Comparison of ENCODE assay signal across 22 cellular contexts in genomic region chr4:107828315-107828714, GRCh38. TPM values are rescaled to one million over a fixed set of nuclear protein-coding genes. Genes with fewer than 3 reads are reported as not detected.
DNase-seq lines count a peak whose midpoint lies in the region; ATAC-seq and TF ChIP-seq lines count a peak whose summit lies in the region.
"Had no signal": no experiment of that assay in that cellular context is flagged by ENCODE, and none has a peak within 500 bp of the region (broad histone marks: within the 10 kb centered on the region; RNA-seq: fewer than 3 reads in every experiment).

No MANE protein-coding gene starts in this region.

- H3K4me3 Mint-ChIP-seq in Calu3 (ENCODE audit: low read depth, unreplicated experiment): peak overlapping the region; percentile 63
- no peak overlapping the region for H3K4me3 Mint-ChIP-seq in activated T-cell treated with anti-CD3 and anti-CD28 coated beads, Interleukin-2, amount 50 U/mL, for 4 hours
- H3K4me3 Mint-ChIP-seq: CD4-positive, CD25-positive, alpha-beta regulatory T cell had no signal

- H3K4me1 Mint-ChIP-seq in Calu3 (ENCODE audit: low read depth, unreplicated experiment): peaks cover 27% of the 10 kb centered on the region
- H3K4me1 Mint-ChIP-seq in activated T-cell treated with anti-CD3 and anti-CD28 coated beads, Interleukin-2, amount 50 U/mL, for 4 hours (ENCODE audit: low read depth): peaks cover 10% of the 10 kb centered on the region

- peak overlapping the region; percentile 96 to 99 (median 96) for H3K27ac ChIP-seq in esophagus muscularis mucosa (replicated peaks in 1 of 4)
- H3K27ac ChIP-seq in lower lobe of right lung: peak overlapping the region; percentile 94
- peak overlapping the region; percentile 53 to 97 (median 96) for H3K27ac ChIP-seq in upper lobe of left lung
- H3K27ac ChIP-seq: PC-9, SJCRH30 had no signal

- H3K36me3 Mint-ChIP-seq in Calu3 (ENCODE audit: insufficient read depth, unreplicated experiment): peaks cover 45% of the 10 kb centered on the region
- no peaks in the 10 kb centered on the region for H3K36me3 Mint-ChIP-seq in activated T-cell treated with anti-CD3 and anti-CD28 coated beads, Interleukin-2, amount 50 U/mL, for 4 hours (ENCODE audit: insufficient read depth)
- H3K36me3 Mint-ChIP-seq: CD4-positive, CD25-positive, alpha-beta regulatory T cell had no signal

- TF ChIP-seq CTCF in Calu3 (IDR thresholded peaks at IDR 0.05; ENCODE audit: unreplicated experiment): no peak
- no peak for TF ChIP-seq CTCF in esophagus muscularis mucosa (IDR thresholded peaks at IDR 0.05)
- no peak for TF ChIP-seq CTCF in lower lobe of right lung (IDR thresholded peaks at IDR 0.05)
- no peak for TF ChIP-seq CTCF in upper lobe of left lung (IDR thresholded peaks at IDR 0.05)

- no peaks in the 10 kb centered on the region for H3K9me3 Mint-ChIP-seq in Calu3 (ENCODE audit: low read depth, unreplicated experiment)
- H3K9me3 Mint-ChIP-seq in activated T-cell treated with anti-CD3 and anti-CD28 coated beads, Interleukin-2, amount 50 U/mL, for 4 hours: no peaks in the 10 kb centered on the region

- H3K4me1 ChIP-seq in esophagus muscularis mucosa: peaks cover 9 to 82% (median 76%) of the 10 kb centered on the region in 4 donors
- H3K4me1 ChIP-seq in lower lobe of right lung: peaks cover 47% of the 10 kb centered on the region
- H3K4me1 ChIP-seq in upper lobe of left lung: peaks cover 19 to 29% (median 24%) of the 10 kb centered on the region in 4 donors
- H3K4me1 ChIP-seq: SJCRH30 had no signal

- H3K4me3 ChIP-seq in esophagus muscularis mucosa (peak overlapping the region in 3 of 4 donors; percentile 95 to 97 (median 96)), lower lobe of right lung (no peak overlapping the region), upper lobe of left lung (peak overlapping the region in 1 of 4 donors; percentile 85)
- H3K4me3 ChIP-seq: PC-9, SJCRH30 had no signal

- WGBS in esophagus muscularis mucosa: 57% methylated on average over 3 of the region's 3 CpGs
- WGBS in upper lobe of left lung, 2 donors: 75 to 84% methylated on average over 3 of the region's 3 CpGs

- peak overlapping the region; percentile 96 for H3K27ac Mint-ChIP-seq in Calu3 (ENCODE audit: unreplicated experiment)
- H3K27ac Mint-ChIP-seq: CD4-positive, CD25-positive, alpha-beta regulatory T cell had no signal

- intact Hi-C loops in Calu3 (cut with micrococcal nuclease; ENCODE audit: unreplicated experiment): loop anchor here (5.0 kb wide), 2 partner anchors 69 to 84 kb away; no protein-coding TSS in a partner anchor
- intact Hi-C loops in esophagus muscularis mucosa (cut with DNase I): loop anchor here (5.0 kb wide), 1 partner anchor 79 kb away; no protein-coding TSS in a partner anchor
- intact Hi-C loops in lower lobe of right lung (cut with DNase I): loop anchor here (5.0 kb wide), 1 partner anchor 84 kb away; no protein-coding TSS in a partner anchor

- no TSS peak for BruUV-seq in Calu3 (replicated peaks; lab: Mats Ljungman, UMichigan)

- CTCF ChIA-PET in Calu3 (lab: Charles Lee): no interaction called here

- no peaks in the 10 kb centered on the region for H3K27me3 Mint-ChIP-seq in Calu3 (ENCODE audit: unreplicated experiment)
- H3K27me3 Mint-ChIP-seq in activated T-cell treated with anti-CD3 and anti-CD28 coated beads, Interleukin-2, amount 50 U/mL, for 4 hours (ENCODE audit: low read depth): peaks cover 52% of the 10 kb centered on the region

- DNase-seq in Calu3 (no peak), esophagus muscularis mucosa (ENCODE audit: extremely low spot score) (no peak), lower lobe of right lung (no peak), upper lobe of left lung (no peak), activated gamma-delta T cell treated with Interleukin-2 at 50 U/mL for 16 hours (no peak)
- no peak for DNase-seq in activated T-cell treated with anti-CD3 and anti-CD28 coated beads, Interleukin-2, amount 50 U/mL, for 4 hours
- DNase-seq: CD4-positive, CD25-positive, alpha-beta regulatory T cell; Karpas-422; MV-4-11; NCI-H1105; NCI-H146; NCI-H1930; NCI-H2107; NCI-H446 treated with DMSO at 0.1 percent for 48 hours; NCI-H526; NCI-H82; NK-92 treated with Interleukin-12 subunit alpha and Interleukin-12 subunit beta, amount 100 ng/mL, for 24 hours; PC-9; SJCRH30 had no signal

- H3K9me3 ChIP-seq in esophagus muscularis mucosa: no peaks in the 10 kb centered on the region
- H3K9me3 ChIP-seq in lower lobe of right lung: no peaks in the 10 kb centered on the region
- H3K9me3 ChIP-seq in upper lobe of left lung: no peaks in the 10 kb centered on the region
- H3K9me3 ChIP-seq: SJCRH30 had no signal

- TF ChIP-seq POLR2A in esophagus muscularis mucosa (IDR thresholded peaks at IDR 0.05; ENCODE audit: low read depth) (no peak), upper lobe of left lung (IDR thresholded peaks at IDR 0.05) (no peak)

- ATAC-seq in lower lobe of right lung (no peak), upper lobe of left lung (ENCODE audit: low FRiP score in 2 of 2) (no peak)
- ATAC-seq in activated T-cell treated with anti-CD3 and anti-CD28 coated beads, Interleukin-2, amount 50 U/mL, for 4 hours: no peak
- no peak for ATAC-seq in activated CD4-positive, CD25-positive, alpha-beta regulatory T cell treated with anti-CD3 and anti-CD28 coated beads, Interleukin-2, amount 50 U/mL, for 24 hours
- ATAC-seq: HepG2, Right ventricle myocardium inferior had no signal

- H3K27me3 ChIP-seq in esophagus muscularis mucosa (no peaks in the 10 kb centered on the region), lower lobe of right lung (ENCODE audit: low read depth) (no peaks in the 10 kb centered on the region), upper lobe of left lung (no peaks in the 10 kb centered on the region)
- H3K27me3 ChIP-seq: SJCRH30 had no signal

- no peak for TF ChIP-seq EP300 in esophagus muscularis mucosa (IDR thresholded peaks at IDR 0.05)
- no peak for TF ChIP-seq EP300 in upper lobe of left lung (IDR thresholded peaks at IDR 0.05)

- H3K36me3 ChIP-seq in esophagus muscularis mucosa: no peaks in the 10 kb centered on the region
- no peaks in the 10 kb centered on the region for H3K36me3 ChIP-seq in lower lobe of right lung
- H3K36me3 ChIP-seq in upper lobe of left lung: no peaks in the 10 kb centered on the region
- H3K36me3 ChIP-seq: SJCRH30 had no signal

RNA-seq across cellular contexts. Expression of gene SGMS2, which starts 3.6 kb away (rescaled TPM):
- total RNA-seq in Calu3 (2022): 67.2 and 74.7 TPM in 2 replicates
- total RNA-seq in esophagus muscularis mucosa: 100 to 1,000 TPM; 278 to 487 (median 347) TPM
- total RNA-seq in lower lobe of right lung: 89.0 TPM
- total RNA-seq in upper lobe of left lung: 100 to 1,000 TPM in 4 of 6 donors, 10 to 100 TPM in 2; 85.9 to 551 (median 204) TPM
- total RNA-seq in activated T-cell treated with anti-CD3 and anti-CD28 coated beads, Interleukin-2, amount 50 U/mL, for 4 hours: under 1 TPM; 0.08 to 0.54 (median 0.43) TPM
- total RNA-seq: CD4-positive, CD25-positive, alpha-beta regulatory T cell had no signal

Comparison
In these comparisons a context has a peak if more than half of its experiments do, and no peak if none do; other contexts are left out.
1. RNA of gene SGMS2, which starts 3.6 kb away (total RNA-seq): 278 to 487 TPM in esophagus muscularis mucosa, 85.9 to 551 TPM in upper lobe of left lung, 89.0 TPM in lower lobe of right lung (single experiment) and 67.2 to 74.7 TPM in Calu3; 0.08 to 0.54 TPM in activated T-cell treated with anti-CD3 and anti-CD28 coated beads, Interleukin-2, amount 50 U/mL, for 4 hours; every median in the first group is over 10 times any median in the second.
2. Peak in every context shown above with its lines, with median percentiles within 50 percentile points of each other: H3K27ac ChIP-seq.